8 cellular contexts compared by ENCODE assay signal in genomic region chr2:240579771-240580614, GRCh38. TPM values are rescaled to one million over a fixed set of nuclear protein-coding genes. Genes with fewer than 3 reads are reported as not detected.
DNase-seq lines count a peak whose midpoint lies in the region; ATAC-seq and TF ChIP-seq lines count a peak whose summit lies in the region.

No MANE protein-coding gene starts in this region.

- intact Hi-C loops in CD8-positive, alpha-beta T cell (cut with DNase I, micrococcal nuclease) = loop anchor here (1.0 to 10.0 kb wide), 3 partner anchors 14 to 565 kb away; partner anchors contain the start of genes NDUFA10 (in 1 of the 2) and PASK (in 1 of the 2)

- POLR2A ChIA-PET in CD8-positive, alpha-beta T cell (lab: Charles Lee) = interaction anchor here (0.9 to 2.6 kb wide), 6 partner anchors 11 to 66 kb away, joined by 3 to 23 read pairs (median 8); partner anchors contain the start of genes DUSP28 and RNPEPL1
- POLR2A ChIA-PET in activated naive CD8-positive, alpha-beta T cell treated with anti-CD3 and anti-CD28 coated beads, Interleukin-2, amount 10 ng/mL, durations not matched to agents 7 days and 5 days (lab: Charles Lee) = interaction anchor here (0.9 to 10.2 kb wide), 6 partner anchors 13 to 66 kb away, joined by 3 to 178 read pairs (median 4); partner anchors contain the start of genes GPR35 and RNPEPL1

- peaks cover 2% of the 10 kb centered on the region for H3K9me3 Mint-ChIP-seq in CD8-positive, alpha-beta T cell
- peaks cover 2% of the 10 kb centered on the region for H3K9me3 Mint-ChIP-seq in activated naive CD8-positive, alpha-beta T cell treated with anti-CD3 and anti-CD28 coated beads, Interleukin-2, amount 10 ng/mL, durations not matched to agents 7 days and 5 days
- H3K9me3 Mint-ChIP-seq in immature natural killer cell = no peaks in the 10 kb centered on the region

- no peak overlapping the region for H3K4me3 ChIP-seq in CD8-positive, alpha-beta T cell (ENCODE audit: low read depth, low read length)

- DNase-seq in CD8-positive, alpha-beta T cell = peak; percentile 53 to 82 (median 74)
- DNase-seq in activated naive CD8-positive, alpha-beta T cell treated with anti-CD3 and anti-CD28 coated beads, Interleukin-2, amount 10 ng/mL, durations not matched to agents 7 days and 5 days = peak; percentile 74
- DNase-seq in immature natural killer cell = peak in 1 of 3 donors; percentile 55
- DNase-seq in stimulated activated CD4-positive, alpha-beta T cell treated with anti-CD3 and anti-CD28 coated beads, TNF-alpha, amount 100 ng/mL, for 48 hours (ENCODE audit: low read depth in 3 of 3) = peak in 2 of 3 donors; percentile 55 to 64
- DNase-seq in putamen (ENCODE audit: low spot score) = no peak

- peaks cover 43% of the 10 kb centered on the region for H3K4me1 Mint-ChIP-seq in CD8-positive, alpha-beta T cell (ENCODE audit: low read depth)
- H3K4me1 Mint-ChIP-seq in activated naive CD8-positive, alpha-beta T cell treated with anti-CD3 and anti-CD28 coated beads, Interleukin-2, amount 10 ng/mL, durations not matched to agents 7 days and 5 days = peaks cover 28% of the 10 kb centered on the region
- H3K4me1 Mint-ChIP-seq in immature natural killer cell = peaks cover 38 to 58% of the 10 kb centered on the region in 2 donors

- H3K4me3 Mint-ChIP-seq in CD8-positive, alpha-beta T cell = peak overlapping the region; percentile 21
- H3K4me3 Mint-ChIP-seq in activated naive CD8-positive, alpha-beta T cell treated with anti-CD3 and anti-CD28 coated beads, Interleukin-2, amount 10 ng/mL, durations not matched to agents 7 days and 5 days = no peak overlapping the region
- H3K4me3 Mint-ChIP-seq in immature natural killer cell = peak overlapping the region in 3 of 5 donors; percentile 44 to 54 (median 52)

- CTCF ChIA-PET in CD8-positive, alpha-beta T cell (lab: Charles Lee) = interaction anchor here (0.8 to 2.0 kb wide), 11 partner anchors 9 to 108 kb away, joined by 3 to 18 read pairs (median 4); partner anchors contain the start of genes DUSP28 and RNPEPL1

- TF ChIP-seq CTCF in CD8-positive, alpha-beta T cell (IDR thresholded peaks at IDR 0.05) = peak; percentile 64

- H3K4me1 ChIP-seq in CD8-positive, alpha-beta T cell (ENCODE audit: insufficient read depth, low read length) = peaks cover 30% of the 10 kb centered on the region

- peaks cover 56% of the 10 kb centered on the region for H3K36me3 Mint-ChIP-seq in CD8-positive, alpha-beta T cell
- peaks cover 18% of the 10 kb centered on the region for H3K36me3 Mint-ChIP-seq in activated naive CD8-positive, alpha-beta T cell treated with anti-CD3 and anti-CD28 coated beads, Interleukin-2, amount 10 ng/mL, durations not matched to agents 7 days and 5 days
- peaks cover 3 to 8% (median 5%) of the 10 kb centered on the region in 3 donors for H3K36me3 Mint-ChIP-seq in immature natural killer cell

- H3K27me3 ChIP-seq in CD8-positive, alpha-beta T cell (ENCODE audit: insufficient read depth, low read length) = no peaks in the 10 kb centered on the region

- no peaks in the 10 kb centered on the region for H3K9me3 ChIP-seq in CD8-positive, alpha-beta T cell (ENCODE audit: low read length)

- H3K27me3 Mint-ChIP-seq in CD8-positive, alpha-beta T cell (ENCODE audit: low read depth) = no peaks in the 10 kb centered on the region
- H3K27me3 Mint-ChIP-seq in activated naive CD8-positive, alpha-beta T cell treated with anti-CD3 and anti-CD28 coated beads, Interleukin-2, amount 10 ng/mL, durations not matched to agents 7 days and 5 days = no peaks in the 10 kb centered on the region
- H3K27me3 Mint-ChIP-seq in immature natural killer cell (ENCODE audit: low read depth in 3 of 3) = peaks cover 0 to 7% (median 3%) of the 10 kb centered on the region in 3 donors

- peaks cover 20% of the 10 kb centered on the region for H3K36me3 ChIP-seq in CD8-positive, alpha-beta T cell (ENCODE audit: insufficient read depth, low read length)

- peak; percentile 94 for ATAC-seq in CD8-positive, alpha-beta T cell
- ATAC-seq in HG02571 (IDR thresholded peaks at IDR 0.05; ENCODE audit: unreplicated experiment) (peak; percentile 34), SK-N-SH treated with all-trans-retinoic acid at 6 μM for 48 hours (peak; percentile 74), GM21619 (IDR thresholded peaks at IDR 0.05; ENCODE audit: unreplicated experiment) (no peak)
- ATAC-seq in activated naive CD8-positive, alpha-beta T cell treated with anti-CD3 and anti-CD28 coated beads, Interleukin-2, amount 10 ng/mL, durations not matched to agents 7 days and 5 days (ENCODE audit: low read depth) = peak; percentile 69

- H3K27ac Mint-ChIP-seq in CD8-positive, alpha-beta T cell = peak overlapping the region; percentile 86
- H3K27ac Mint-ChIP-seq in activated naive CD8-positive, alpha-beta T cell treated with anti-CD3 and anti-CD28 coated beads, Interleukin-2, amount 10 ng/mL, durations not matched to agents 7 days and 5 days = peak overlapping the region; percentile 69
- H3K27ac Mint-ChIP-seq in immature natural killer cell = peak overlapping the region; percentile 49 to 80 (median 72)

- H3K27ac ChIP-seq in CD8-positive, alpha-beta T cell (ENCODE audit: low read depth, low read length) = no peak overlapping the region

TF ChIP-seq in SK-N-SH treated with all-trans-retinoic acid at 6 μM for 48 hours, 23 proteins besides CTCF, POLR2A, EP300 and RAD21:
- TF ChIP-seq POU6F1 (CRISPR knock-in tag; IDR thresholded peaks at IDR 0.05; ENCODE audit: borderline replicate concordance, low read depth) (no peak), ISL1 (CRISPR knock-in tag; IDR thresholded peaks at IDR 0.05) (no peak), OSR1 (CRISPR knock-in tag; IDR thresholded peaks at IDR 0.05) (no peak), ZNF565 (CRISPR knock-in tag; conservative IDR thresholded peaks at IDR 0.05; ENCODE audit: low read depth) (no peak), ZNF8 (CRISPR knock-in tag; IDR thresholded peaks at IDR 0.05) (no peak), CSDC2 (CRISPR knock-in tag; IDR thresholded peaks at IDR 0.05) (no peak)
TF ChIP-seq in SK-N-SH treated with all-trans-retinoic acid at 6 μM for 48 hours: peak in this region for 0.

RNA-seq across cellular contexts. Expression of gene CAPN10, which starts 6.5 kb away (rescaled TPM):
- 10 to 100 TPM; 65.9 to 68.9 TPM for total RNA-seq in CD8-positive, alpha-beta T cell
- 10 to 100 TPM; 72.3 to 74.2 TPM for total RNA-seq in activated naive CD8-positive, alpha-beta T cell treated with anti-CD3 and anti-CD28 coated beads, Interleukin-2, amount 10 ng/mL, durations not matched to agents 7 days and 5 days
- 10 to 100 TPM in 2 of 3 donors, 1 to 10 TPM in 1; 9.7 to 22.5 (median 11.6) TPM for polyA plus RNA-seq in immature natural killer cell

RNA-seq across cellular contexts. Expression of gene RNPEPL1, which starts 11.7 kb away (rescaled TPM):
- total RNA-seq in CD8-positive, alpha-beta T cell = 10 to 100 TPM; 73.3 to 75.0 TPM
- total RNA-seq in activated naive CD8-positive, alpha-beta T cell treated with anti-CD3 and anti-CD28 coated beads, Interleukin-2, amount 10 ng/mL, durations not matched to agents 7 days and 5 days = 100 to 1,000 TPM; 124 TPM
- 10 to 100 TPM; 46.5 to 51.4 (median 49.9) TPM for polyA plus RNA-seq in immature natural killer cell

RNA-seq across cellular contexts. Expression of gene DUSP28, which starts 19.8 kb away (rescaled TPM):
- 10 to 100 TPM; 16.4 to 17.3 TPM for total RNA-seq in CD8-positive, alpha-beta T cell
- total RNA-seq in activated naive CD8-positive, alpha-beta T cell treated with anti-CD3 and anti-CD28 coated beads, Interleukin-2, amount 10 ng/mL, durations not matched to agents 7 days and 5 days = 10 to 100 TPM; 12.3 to 13.8 TPM
- 10 to 100 TPM; 13.7 to 27.4 (median 27.4) TPM for polyA plus RNA-seq in immature natural killer cell

RNA-seq across cellular contexts. Expression of gene ANKMY1, which starts 22.2 kb away (rescaled TPM):
- 10 to 100 TPM; 23.4 to 23.9 TPM for total RNA-seq in CD8-positive, alpha-beta T cell
- total RNA-seq in activated naive CD8-positive, alpha-beta T cell treated with anti-CD3 and anti-CD28 coated beads, Interleukin-2, amount 10 ng/mL, durations not matched to agents 7 days and 5 days = 10 to 100 TPM; 50.9 to 53.2 TPM
- polyA plus RNA-seq in immature natural killer cell = 10 to 100 TPM in 1 of 3 donors, 1 to 10 TPM in 2; 5.6 to 12.4 (median 7.3) TPM

RNA-seq across cellular contexts. Expression of gene GPR35, which starts 45.3 kb away (rescaled TPM):
- 10 to 100 TPM; 17.5 to 18.7 TPM for total RNA-seq in CD8-positive, alpha-beta T cell
- total RNA-seq in activated naive CD8-positive, alpha-beta T cell treated with anti-CD3 and anti-CD28 coated beads, Interleukin-2, amount 10 ng/mL, durations not matched to agents 7 days and 5 days = 10 to 100 TPM; 19.2 to 19.3 TPM
- polyA plus RNA-seq in immature natural killer cell = 1 to 10 TPM in 1 of 3 donors, under 1 TPM in 1, not detected in 1; 0.89 to 1.6 TPM
